Comparison of ENCODE assay signal across 17 cellular contexts in the genomic region with DNA sequence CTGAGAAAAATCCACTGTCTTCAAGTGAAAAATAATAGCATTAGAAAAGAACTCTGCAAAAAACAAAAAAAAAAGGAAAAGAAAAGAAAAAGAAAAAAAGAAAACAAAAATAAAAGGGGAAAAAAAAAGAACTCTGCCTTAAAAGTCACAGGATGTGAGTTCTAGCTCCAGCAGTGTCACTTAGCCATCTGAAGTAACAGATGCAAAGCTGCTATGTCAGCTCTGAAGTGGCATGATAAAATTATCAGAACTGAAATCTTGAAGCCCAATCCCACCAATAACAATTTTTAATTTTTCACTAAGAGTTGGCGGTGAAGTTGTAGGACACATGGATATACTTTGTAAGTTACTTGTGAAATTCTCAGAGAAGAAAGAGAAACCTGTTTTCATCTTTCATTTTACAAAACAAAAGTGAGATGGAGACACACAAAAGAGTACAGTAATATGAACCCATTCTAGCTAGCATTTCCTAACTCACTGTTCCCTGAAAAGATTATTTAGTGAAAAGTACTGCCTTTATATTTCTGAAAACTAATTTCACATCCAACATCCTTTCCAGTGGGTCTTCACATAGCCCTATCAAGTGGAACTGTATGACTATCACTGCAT.
"Had no signal": no experiment of that assay in that cellular context is flagged by ENCODE, and none has a peak within 500 bp of the region (broad histone marks: within the 10 kb centered on the region; RNA-seq: fewer than 3 reads in every experiment).

No MANE protein-coding gene starts in this region.

- H3K4me3 Mint-ChIP-seq: activated naive CD8-positive, alpha-beta T cell treated with anti-CD3 and anti-CD28 coated beads for 36 hours; activated T-helper 1 cell treated with anti-CD3 and anti-CD28 coated beads, Interleukin-12 subunit alpha, Interleukin-12 subunit beta, Interleukin-2, Interleukin-4 antibody, amounts not matched to agents 30 ng/mL and 10 ng/mL and 1 ng/mL, durations not matched to agents 14 hours and 24 hours and 36 hours; mesothelial cell of epicardium; stimulated activated naive B cell treated with anti-CD40 and anti-IgM and Interleukin-4, amounts not matched to agents 10 μg/mL and 1 μg/mL and 100 μg/mL, for 72 hours had no signal

- DNase-seq: activated CD4-positive, alpha-beta T cell treated with anti-CD3 and anti-CD28 coated beads for 1 hour; activated CD4-positive, alpha-beta T cell treated with anti-CD3 and anti-CD28 coated beads, Interleukin-2, amount 50 U/mL, for 4 hours; activated gamma-delta T cell treated with Interleukin-2 at 50 U/mL for 16 hours; activated naive CD8-positive, alpha-beta T cell treated with anti-CD3 and anti-CD28 coated beads for 36 hours; amniotic stem cell; effector memory CD4-positive, alpha-beta T cell; heart right ventricle; left lung; occipital lobe; stimulated activated naive B cell treated with anti-CD40 and anti-IgM and Interleukin-4, amounts not matched to agents 10 μg/mL and 1 μg/mL and 100 μg/mL, for 72 hours; WERI-Rb-1 had no signal

- H3K27me3 Mint-ChIP-seq: progenitor cell of endocrine pancreas; stimulated activated naive B cell treated with anti-CD40 and anti-IgM and Interleukin-4, amounts not matched to agents 10 μg/mL and 1 μg/mL and 100 μg/mL, for 72 hours had no signal

- H3K36me3 Mint-ChIP-seq: activated naive CD8-positive, alpha-beta T cell treated with anti-CD3 and anti-CD28 coated beads for 36 hours had no signal

- H3K4me1 ChIP-seq: left lung had no signal

- FAIRE-seq: endothelial cell of umbilical vein had no signal

- ATAC-seq: gastroesophageal sphincter; heart right ventricle; left lung; stimulated activated naive B cell treated with anti-CD40 and anti-IgM and Interleukin-4, amounts not matched to agents 10 μg/mL and 1 μg/mL and 100 μg/mL, for 72 hours had no signal

- H3K4me3 ChIP-seq: esophagus muscularis mucosa, gastroesophageal sphincter, heart right ventricle, left lung had no signal

- H3K27ac Mint-ChIP-seq: activated naive CD8-positive, alpha-beta T cell treated with anti-CD3 and anti-CD28 coated beads for 36 hours; activated T-helper 1 cell treated with anti-CD3 and anti-CD28 coated beads, Interleukin-12 subunit alpha, Interleukin-12 subunit beta, Interleukin-2, Interleukin-4 antibody, amounts not matched to agents 30 ng/mL and 10 ng/mL and 1 ng/mL, durations not matched to agents 14 hours and 24 hours and 36 hours; mesothelial cell of epicardium; stimulated activated naive B cell treated with anti-CD40 and anti-IgM and Interleukin-4, amounts not matched to agents 10 μg/mL and 1 μg/mL and 100 μg/mL, for 72 hours had no signal

- H3K4me1 Mint-ChIP-seq: stimulated activated naive B cell treated with anti-CD40 and anti-IgM and Interleukin-4, amounts not matched to agents 10 μg/mL and 1 μg/mL and 100 μg/mL, for 72 hours had no signal

- H3K27ac ChIP-seq: esophagus muscularis mucosa, gastroesophageal sphincter, heart right ventricle, left lung, WERI-Rb-1 had no signal

- H3K9me3 Mint-ChIP-seq: activated naive CD8-positive, alpha-beta T cell treated with anti-CD3 and anti-CD28 coated beads for 36 hours; activated T-helper 1 cell treated with anti-CD3 and anti-CD28 coated beads, Interleukin-12 subunit alpha, Interleukin-12 subunit beta, Interleukin-2, Interleukin-4 antibody, amounts not matched to agents 30 ng/mL and 10 ng/mL and 1 ng/mL, durations not matched to agents 14 hours and 24 hours and 36 hours; stimulated activated naive B cell treated with anti-CD40 and anti-IgM and Interleukin-4, amounts not matched to agents 10 μg/mL and 1 μg/mL and 100 μg/mL, for 72 hours had no signal

- H3K9me3 ChIP-seq: left lung had no signal

- H3K36me3 ChIP-seq: esophagus muscularis mucosa, gastroesophageal sphincter, heart right ventricle, left lung, WERI-Rb-1 had no signal

- H3K27me3 ChIP-seq: esophagus muscularis mucosa, gastroesophageal sphincter, heart right ventricle, left lung had no signal
